ENCODE assay signal across 12 cellular contexts in the genomic region with DNA sequence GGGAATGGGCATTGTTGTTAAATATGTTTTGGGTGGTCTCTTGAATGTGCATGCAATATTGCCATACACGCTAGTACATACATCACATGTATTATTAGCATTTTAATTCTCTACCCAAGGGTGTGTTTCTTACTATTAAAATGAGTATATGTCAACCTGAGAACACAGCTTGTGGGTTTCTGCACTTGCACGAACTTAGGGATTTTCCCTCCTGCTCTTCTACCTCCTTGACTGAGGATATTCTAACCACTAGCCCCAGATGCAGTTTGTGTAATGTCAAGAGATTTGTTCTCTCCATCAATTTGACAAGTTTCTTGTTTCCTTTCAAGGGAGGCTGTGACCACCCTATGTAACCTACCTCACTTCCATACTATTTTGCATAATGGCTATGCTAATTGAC. TPM values are rescaled to one million over a fixed set of nuclear protein-coding genes. Genes with fewer than 3 reads are reported as not detected.
DNase-seq lines count a peak whose midpoint lies in the region; ATAC-seq and TF ChIP-seq lines count a peak whose summit lies in the region.
"Had no signal": no experiment of that assay in that cellular context is flagged by ENCODE, and none has a peak within 500 bp of the region (broad histone marks: within the 10 kb centered on the region; RNA-seq: fewer than 3 reads in every experiment).

No MANE protein-coding gene starts in this region.

- H3K9me3 Mint-ChIP-seq in activated T-helper 2 cell treated with anti-CD3 and anti-CD28 coated beads, Interferon-gamma antibody, Interleukin-2, Interleukin-4, amounts not matched to agents 10 μg/mL and 5 μg/mL and 100 μg/mL, durations not matched to agents 14 hours and 24 hours and 36 hours, result peaks cover 8% of the 10 kb centered on the region
- no peaks in the 10 kb centered on the region for H3K9me3 Mint-ChIP-seq in Calu3 (ENCODE audit: low read depth, unreplicated experiment)

- H3K27me3 Mint-ChIP-seq in activated T-helper 2 cell treated with anti-CD3 and anti-CD28 coated beads, Interferon-gamma antibody, Interleukin-2, Interleukin-4, amounts not matched to agents 10 μg/mL and 5 μg/mL and 100 μg/mL, durations not matched to agents 14 hours and 24 hours and 36 hours (ENCODE audit: low read depth), result peaks cover 2% of the 10 kb centered on the region
- no peaks in the 10 kb centered on the region for H3K27me3 Mint-ChIP-seq in Calu3 (ENCODE audit: unreplicated experiment)

- peak; percentile 26 for DNase-seq in activated T-helper 2 cell treated with anti-CD3 and anti-CD28 coated beads, Interferon-gamma antibody, Interleukin-2, Interleukin-4, amounts not matched to agents 10 μg/mL and 5 μg/mL and 100 μg/mL, durations not matched to agents 14 hours and 24 hours and 36 hours (ENCODE audit: low spot score)
- no peak for DNase-seq in HPDE6-E6E7 (ENCODE audit: extremely low spot score)
- no peak for DNase-seq in cortex of kidney (lab: John Stamatoyannopoulos, UW)
- no peak for DNase-seq in Calu3
- DNase-seq: activated naive CD4-positive, alpha-beta T cell treated with anti-CD3 and anti-CD28 coated beads, Interleukin-2, amount 50 U/mL, for 16 hours; DMS79; naive thymus-derived CD4-positive, alpha-beta T cell; NK-92 treated with Interleukin-12 subunit alpha and Interleukin-12 subunit beta, amount 100 ng/mL, for 24 hours had no signal

- ATAC-seq in GM18858 (IDR thresholded peaks at IDR 0.05; ENCODE audit: unreplicated experiment), result peak; percentile 93
- ATAC-seq in GM21360 (IDR thresholded peaks at IDR 0.05; ENCODE audit: unreplicated experiment), result peak; percentile 91
- peak; percentile 85 for ATAC-seq in HG03066 (IDR thresholded peaks at IDR 0.05; ENCODE audit: low read depth, unreplicated experiment)
- ATAC-seq: naive thymus-derived CD4-positive, alpha-beta T cell had no signal

- H3K4me3 Mint-ChIP-seq in activated T-helper 2 cell treated with anti-CD3 and anti-CD28 coated beads, Interferon-gamma antibody, Interleukin-2, Interleukin-4, amounts not matched to agents 10 μg/mL and 5 μg/mL and 100 μg/mL, durations not matched to agents 14 hours and 24 hours and 36 hours (ENCODE audit: low read depth), result no peak overlapping the region
- no peak overlapping the region for H3K4me3 Mint-ChIP-seq in Calu3 (ENCODE audit: low read depth, unreplicated experiment)

- BruUV-seq in Calu3 (replicated peaks; lab: Mats Ljungman, UMichigan), result no TSS peak

- intact Hi-C loops in activated T-helper 2 cell treated with anti-CD3 and anti-CD28 coated beads, Interferon-gamma antibody, Interleukin-2, Interleukin-4, amounts not matched to agents 10 μg/mL and 5 μg/mL and 100 μg/mL, durations not matched to agents 14 hours and 24 hours and 36 hours (cut with micrococcal nuclease), result loop anchor here (1.0 to 5.0 kb wide), 6 partner anchors 17 to 167 kb away; partner anchors contain the start of gene TRIM38
- intact Hi-C loops in Calu3 (cut with micrococcal nuclease; ENCODE audit: unreplicated experiment), result no loop called here

- CTCF ChIA-PET in Calu3 (lab: Charles Lee), result no interaction called here

- peak overlapping the region; percentile 24 for H3K27ac Mint-ChIP-seq in activated T-helper 2 cell treated with anti-CD3 and anti-CD28 coated beads, Interferon-gamma antibody, Interleukin-2, Interleukin-4, amounts not matched to agents 10 μg/mL and 5 μg/mL and 100 μg/mL, durations not matched to agents 14 hours and 24 hours and 36 hours
- no peak overlapping the region for H3K27ac Mint-ChIP-seq in Calu3 (ENCODE audit: unreplicated experiment)

- peaks cover 39% of the 10 kb centered on the region for H3K4me1 Mint-ChIP-seq in activated T-helper 2 cell treated with anti-CD3 and anti-CD28 coated beads, Interferon-gamma antibody, Interleukin-2, Interleukin-4, amounts not matched to agents 10 μg/mL and 5 μg/mL and 100 μg/mL, durations not matched to agents 14 hours and 24 hours and 36 hours (ENCODE audit: low read depth)
- no peaks in the 10 kb centered on the region for H3K4me1 Mint-ChIP-seq in Calu3 (ENCODE audit: low read depth, unreplicated experiment)

- TF ChIP-seq CTCF in Calu3 (IDR thresholded peaks at IDR 0.05; ENCODE audit: unreplicated experiment), result no peak

- H3K36me3 Mint-ChIP-seq in activated T-helper 2 cell treated with anti-CD3 and anti-CD28 coated beads, Interferon-gamma antibody, Interleukin-2, Interleukin-4, amounts not matched to agents 10 μg/mL and 5 μg/mL and 100 μg/mL, durations not matched to agents 14 hours and 24 hours and 36 hours (ENCODE audit: low read depth), result peaks cover 8% of the 10 kb centered on the region
- H3K36me3 Mint-ChIP-seq in Calu3 (ENCODE audit: insufficient read depth, unreplicated experiment), result no peaks in the 10 kb centered on the region

RNA-seq across cellular contexts. Expression of gene SLC17A2, which starts 14.7 kb away (rescaled TPM):
- 0.41 and 0.55 TPM in 2 replicates for total RNA-seq in activated T-helper 2 cell treated with anti-CD3 and anti-CD28 coated beads, Interferon-gamma antibody, Interleukin-2, Interleukin-4, amounts not matched to agents 10 μg/mL and 5 μg/mL and 100 μg/mL, durations not matched to agents 14 hours and 24 hours and 36 hours
- not detected in 2 replicates for total RNA-seq in Calu3 (2022)
- total RNA-seq: T-helper 2 cell treated with Interferon-gamma antibody and Interleukin-4, amounts not matched to agents 100 ng/mL and 5 ng/mL, for 36 hours had no signal

RNA-seq across cellular contexts. Expression of gene TRIM38, which starts 17.4 kb away (rescaled TPM):
- 29.2 and 29.5 TPM in 2 replicates for total RNA-seq in activated T-helper 2 cell treated with anti-CD3 and anti-CD28 coated beads, Interferon-gamma antibody, Interleukin-2, Interleukin-4, amounts not matched to agents 10 μg/mL and 5 μg/mL and 100 μg/mL, durations not matched to agents 14 hours and 24 hours and 36 hours
- 20.6 and 26.1 TPM in 2 replicates for total RNA-seq in Calu3 (2022)
